In the genomic region with DNA sequence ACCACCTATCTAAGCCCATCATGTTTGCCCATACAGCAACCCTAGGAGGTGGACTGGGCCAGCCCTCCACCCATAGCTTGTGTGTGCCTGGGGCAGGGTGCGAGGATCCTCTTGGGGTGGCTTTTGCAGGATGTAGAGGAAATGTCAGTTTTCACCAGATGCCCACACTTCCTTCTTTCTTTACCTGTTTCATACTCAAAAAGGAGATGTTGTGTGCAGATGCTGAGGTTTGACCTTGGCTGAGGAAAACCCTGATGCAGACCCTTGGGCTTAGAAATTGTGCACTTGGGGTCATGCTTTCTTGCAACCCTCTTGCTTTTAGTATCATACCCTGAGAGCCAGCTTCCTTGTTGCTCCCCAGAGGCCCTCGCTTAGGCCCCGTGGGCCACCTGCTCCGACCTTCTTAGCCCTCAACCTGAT, we compare ENCODE assay signal across 17 cellular contexts. TPM values are rescaled to one million over a fixed set of nuclear protein-coding genes. Genes with fewer than 3 reads are reported as not detected.
A peak's percentile ranks its signal among the peaks of the same experiment; 100 is the strongest.
DNase-seq lines count a peak whose midpoint lies in the region; ATAC-seq and TF ChIP-seq lines count a peak whose summit lies in the region.
"Had no signal": no experiment of that assay in that cellular context is flagged by ENCODE, and none has a peak within 500 bp of the region (broad histone marks: within the 10 kb centered on the region; RNA-seq: fewer than 3 reads in every experiment).

No MANE protein-coding gene starts in this region.

- no peak overlapping the region for H2AFZ ChIP-seq in GM23338

- ATAC-seq in HG02678 (IDR thresholded peaks at IDR 0.05; ENCODE audit: unreplicated experiment), result peak; percentile 39
- ATAC-seq in naive B cell (ENCODE audit: low read depth in 2 of 2), result peak; percentile 49 to 55
- ATAC-seq in GM23338, result no peak
- no peak for ATAC-seq in HG03039 (IDR thresholded peaks at IDR 0.05; ENCODE audit: unreplicated experiment)
- ATAC-seq: HCT116, T-cell had no signal

- peak in 2 of 3 donors; percentile 38 to 55 for DNase-seq in Peyer's patch
- peak; percentile 78 for DNase-seq in naive B cell
- DNase-seq in GM23338 (ENCODE audit: low spot score), result no peak
- DNase-seq in NCI-H2081 treated with DMSO at 0.1 percent for 48 hours (lab: John Stamatoyannopoulos, UW), result no peak
- no peak for DNase-seq in immature natural killer cell
- DNase-seq: BE2C, EL, NCI-H1930, NCI-H510A, T-cell had no signal

- H3K4me2 ChIP-seq in DOHH2 (ENCODE audit: low read length) (peak overlapping the region; percentile 79), GM23338 (no peak overlapping the region)

- no peak for TF ChIP-seq POLR2A in Peyer's patch (IDR thresholded peaks at IDR 0.05)

- H3K27me3 Mint-ChIP-seq in naive B cell (no peaks in the 10 kb centered on the region), GM23338 (ENCODE audit: insufficient read depth, low read depth, poor library complexity) (peaks cover 12% of the 10 kb centered on the region), immature natural killer cell (ENCODE audit: low read depth in 3 of 3) (peaks cover 0 to 1% (median 0%) of the 10 kb centered on the region in 3 donors)

- H3K27ac Mint-ChIP-seq in naive B cell (peak overlapping the region; percentile 95 to 100 (median 98)), GM23338 (no peak overlapping the region), immature natural killer cell (no peak overlapping the region)
- H3K27ac Mint-ChIP-seq: T-cell had no signal

- peak overlapping the region; percentile 25 to 87 (median 74) for H3K4me3 Mint-ChIP-seq in naive B cell
- H3K4me3 Mint-ChIP-seq in GM23338, result no peak overlapping the region
- no peak overlapping the region for H3K4me3 Mint-ChIP-seq in immature natural killer cell
- H3K4me3 Mint-ChIP-seq: T-cell had no signal

- no peaks in the 10 kb centered on the region for H3K79me2 ChIP-seq in DOHH2 (ENCODE audit: control insufficient read depth, low read length)
- no peaks in the 10 kb centered on the region for H3K79me2 ChIP-seq in GM23338 (replicated peaks; ENCODE audit: insufficient read depth)

- H3K9me2 ChIP-seq in DOHH2 (replicated peaks; ENCODE audit: control insufficient read depth, low read length) (no peaks in the 10 kb centered on the region), GM23338 (ENCODE audit: insufficient read depth) (0 out of 2 replicates have a peak, but pooled peaks cover 3% of the 10 kb centered on the region)

- H3K9me3 ChIP-seq in DOHH2 (ENCODE audit: control insufficient read depth, insufficient read depth, low read length), result no peaks in the 10 kb centered on the region
- H3K9me3 ChIP-seq in Peyer's patch, result no peaks in the 10 kb centered on the region
- H3K9me3 ChIP-seq: BE2C, SJSA1 had no signal

- peaks cover 55 to 87% (median 68%) of the 10 kb centered on the region in 3 donors for H3K4me1 Mint-ChIP-seq in naive B cell
- H3K4me1 Mint-ChIP-seq in GM23338, result peaks cover 20% of the 10 kb centered on the region
- H3K4me1 Mint-ChIP-seq in immature natural killer cell, result no peaks in the 10 kb centered on the region

- peak overlapping the region; percentile 91 for H3K27ac ChIP-seq in DOHH2 (ENCODE audit: low read depth, low read length)
- peak overlapping the region in 2 of 4 donors; percentile 12 to 66 for H3K27ac ChIP-seq in Peyer's patch
- no peak overlapping the region for H3K27ac ChIP-seq in GM23338 (ENCODE audit: low read depth)
- H3K27ac ChIP-seq: SJSA1 had no signal

- TF ChIP-seq CTCF in DOHH2 (IDR thresholded peaks at IDR 0.05; ENCODE audit: low read depth, low read length, poor library complexity, severe bottlenecking) (no peak), Peyer's patch (IDR thresholded peaks at IDR 0.05) (no peak), GM23338 (conservative IDR thresholded peaks at IDR 0.05; ENCODE audit: low read depth in 2 of 2) (no peak)

- H3F3A ChIP-seq in DOHH2 (ENCODE audit: control insufficient read depth, insufficient read depth) (peaks cover 13% of the 10 kb centered on the region), GM23338 (replicated peaks; ENCODE audit: low read depth) (no peaks in the 10 kb centered on the region)

- peaks cover 80% of the 10 kb centered on the region for H3K4me1 ChIP-seq in DOHH2 (ENCODE audit: control insufficient read depth, low read length)
- peaks cover 0 to 2% (median 0%) of the 10 kb centered on the region in 4 donors for H3K4me1 ChIP-seq in Peyer's patch
- H3K4me1 ChIP-seq in GM23338 (ENCODE audit: insufficient read depth), result peaks cover 13% of the 10 kb centered on the region
- H3K4me1 ChIP-seq: SJSA1 had no signal

- H4K20me1 ChIP-seq in DOHH2 (ENCODE audit: control insufficient read depth, insufficient read depth, low read depth, low read length) (no peaks in the 10 kb centered on the region), GM23338 (replicated peaks; ENCODE audit: insufficient read depth) (no peaks in the 10 kb centered on the region)

- H3K4me3 ChIP-seq in DOHH2 (ENCODE audit: low read length), result peak overlapping the region; percentile 58
- H3K4me3 ChIP-seq in Peyer's patch, result no peak overlapping the region
- no peak overlapping the region for H3K4me3 ChIP-seq in GM23338
- H3K4me3 ChIP-seq: SJSA1 had no signal

- H3K27me3 ChIP-seq in DOHH2 (ENCODE audit: control insufficient read depth, low read length) (peaks cover 25% of the 10 kb centered on the region), Peyer's patch (no peaks in the 10 kb centered on the region), GM23338 (ENCODE audit: insufficient read depth) (no peaks in the 10 kb centered on the region)
- H3K27me3 ChIP-seq: BE2C, SJSA1 had no signal

- H3K36me3 ChIP-seq in DOHH2 (ENCODE audit: control insufficient read depth, low read length) (no peaks in the 10 kb centered on the region), Peyer's patch (no peaks in the 10 kb centered on the region), GM23338 (ENCODE audit: insufficient read depth) (no peaks in the 10 kb centered on the region)
- H3K36me3 ChIP-seq: BE2C, SJSA1 had no signal

- H3K9me3 Mint-ChIP-seq in naive B cell (no peaks in the 10 kb centered on the region), GM23338 (no peaks in the 10 kb centered on the region; the same call in 2 of the 3 replicates), immature natural killer cell (no peaks in the 10 kb centered on the region)
- H3K9me3 Mint-ChIP-seq: T-cell had no signal

- H3K36me3 Mint-ChIP-seq in naive B cell, result no peaks in the 10 kb centered on the region
- no peaks in the 10 kb centered on the region for H3K36me3 Mint-ChIP-seq in GM23338 (ENCODE audit: low read depth)
- no peaks in the 10 kb centered on the region for H3K36me3 Mint-ChIP-seq in immature natural killer cell
- H3K36me3 Mint-ChIP-seq: T-cell had no signal

TF ChIP-seq in GM23338, 12 proteins besides CTCF, POLR2A, EP300 and RAD21 (continues in another document):
- no peak for TF ChIP-seq ZNF114 (CRISPR knock-in tag; IDR thresholded peaks at IDR 0.05)
- no peak for TF ChIP-seq ETS1 (IDR thresholded peaks at IDR 0.05)
- no peak for TF ChIP-seq NANOG (IDR thresholded peaks at IDR 0.05; ENCODE audit: borderline replicate concordance)
- TF ChIP-seq ZNF331 (CRISPR knock-in tag; IDR thresholded peaks at IDR 0.05; ENCODE audit: low read depth), result no peak
- TF ChIP-seq EZH2 (IDR thresholded peaks at IDR 0.05; ENCODE audit: low read depth, unreplicated experiment), result no peak
- no peak for TF ChIP-seq EZH2phosphoT487 (IDR thresholded peaks at IDR 0.05; ENCODE audit: unreplicated experiment)
- TF ChIP-seq JUNB (IDR thresholded peaks at IDR 0.05; ENCODE audit: unreplicated experiment), result no peak
- TF ChIP-seq STAT1 (IDR thresholded peaks at IDR 0.05; ENCODE audit: unreplicated experiment), result no peak
- TF ChIP-seq CREB1 (CRISPR knock-in tag; IDR thresholded peaks at IDR 0.05; ENCODE audit: low read depth), result no peak
- TF ChIP-seq POLR2AphosphoS5 (IDR thresholded peaks at IDR 0.05; ENCODE audit: low read depth), result no peak

RNA-seq across cellular contexts. Expression of gene HTR3A, which starts 2.2 kb away (rescaled TPM):
- 1 to 10 TPM in 1 of 4 donors, under 1 TPM in 2, not detected in 1; 0.80 to 1.7 (median 0.95) TPM for total RNA-seq in Peyer's patch
- polyA plus RNA-seq in naive B cell (ENCODE audit: low read depth in 6 of 6), result 10 to 100 TPM in 1 of 6 donors, 1 to 10 TPM in 5; 1.8 to 16.1 (median 4.4) TPM
- 8.1 and 9.7 TPM in 2 replicates for total RNA-seq in GM23338 (2014; rRNA removed; shearing (Covaris generic))
- 5.5 and 5.8 TPM in 2 replicates for polyA plus RNA-seq in GM23338 (2016; fragmentation: Nextera tagmentation; extraction: Ambion mirVana)
- polyA plus RNA-seq in immature natural killer cell, result not detected
- total RNA-seq: LHCN-M2, RPMI7951, SJSA1 had no signal

Comparison
In these comparisons a context has a peak if more than half of its experiments do, and no peak if none do; other contexts are left out.
1. ATAC-seq: peak in HG02678 (single experiment) and naive B cell (2 of 2); none in GM23338 (single experiment) and HG03039 (single experiment).
2. DNase-seq: peak in Peyer's patch (2 of 3) and naive B cell (single experiment); none in GM23338 (single experiment), NCI-H2081 treated with DMSO at 0.1 percent for 48 hours (single experiment) and immature natural killer cell (0 of 3).
3. H3K27ac Mint-ChIP-seq: peak in naive B cell (6 of 6); none in GM23338 (single experiment) and immature natural killer cell (0 of 6).
4. H3K4me3 Mint-ChIP-seq: peak in naive B cell (8 of 8); none in GM23338 (single experiment) and immature natural killer cell (0 of 5).